Comparison of ENCODE assay signal across 4 cellular contexts in genomic region chrX:39049975-39050374, GRCh38.
"Had no signal": no experiment of that assay in that cellular context is flagged by ENCODE, and none has a peak within 500 bp of the region (broad histone marks: within the 10 kb centered on the region; RNA-seq: fewer than 3 reads in every experiment).

No MANE protein-coding gene starts in this region.

- ATAC-seq: GM23338 had no signal

- H2AFZ ChIP-seq: GM23338 had no signal

- DNase-seq: H9, HCEC 1CT, IMR-90 had no signal

- H3K4me3 ChIP-seq: GM23338 had no signal

- H3K4me2 ChIP-seq: GM23338 had no signal

- H3K27ac Mint-ChIP-seq: GM23338, H9 had no signal

- H3K4me1 Mint-ChIP-seq: GM23338 had no signal

- H3K4me3 Mint-ChIP-seq: GM23338, H9 had no signal
